14 cellular contexts compared by ENCODE assay signal in genomic region chr1:115251856-115252255, GRCh38.
DNase-seq lines count a peak whose midpoint lies in the region; ATAC-seq, FAIRE-seq and TF ChIP-seq lines count a peak whose summit lies in the region.
"Had no signal": no experiment of that assay in that cellular context is flagged by ENCODE, and none has a peak within 500 bp of the region (broad histone marks: within the 10 kb centered on the region; RNA-seq: fewer than 3 reads in every experiment).

No MANE protein-coding gene starts in this region.

- H3K4me1 Mint-ChIP-seq in CD8-positive, alpha-beta T cell (ENCODE audit: low read depth): no peaks in the 10 kb centered on the region
- H3K4me1 Mint-ChIP-seq: CD8-positive, alpha-beta memory T cell had no signal

- H3K36me3 ChIP-seq in mesodermal cell (ENCODE audit: control insufficient read depth, insufficient read depth, low read length): no peaks in the 10 kb centered on the region
- H3K36me3 ChIP-seq in CD8-positive, alpha-beta T cell (ENCODE audit: insufficient read depth, low read length): no peaks in the 10 kb centered on the region

- no peak for ATAC-seq in GM21529 (IDR thresholded peaks at IDR 0.05; ENCODE audit: unreplicated experiment)
- ATAC-seq in CD8-positive, alpha-beta T cell: no peak
- ATAC-seq: HCT116 had no signal

- no peak for FAIRE-seq in GM12892 (lab: Jason Lieb, UNC)
- FAIRE-seq: GM18507 had no signal

- peak overlapping the region; percentile 48 for H3K27ac ChIP-seq in mesodermal cell (ENCODE audit: low read depth, low read length, severe bottlenecking)
- H3K27ac ChIP-seq in CD8-positive, alpha-beta T cell (ENCODE audit: low read depth, low read length): no peak overlapping the region

- POLR2A ChIA-PET in CD8-positive, alpha-beta T cell (lab: Charles Lee): no interaction called here

- H3K4me3 ChIP-seq in AG10803 (ENCODE audit: low read length) (no peak overlapping the region), mesodermal cell (ENCODE audit: extremely low read depth, insufficient read depth, low read length, poor library complexity, severe bottlenecking) (no peak overlapping the region)
- no peak overlapping the region for H3K4me3 ChIP-seq in CD8-positive, alpha-beta T cell (ENCODE audit: low read depth, low read length)

- H3K36me3 Mint-ChIP-seq in CD8-positive, alpha-beta T cell: no peaks in the 10 kb centered on the region
- H3K36me3 Mint-ChIP-seq: CD8-positive, alpha-beta memory T cell had no signal

- no CpG with 5 or more reads among the region's 2 CpGs for WGBS in mesodermal cell (ENCODE audit: insufficient coverage in 2 of 2), 2 experiments

- H3K27me3 ChIP-seq in CD8-positive, alpha-beta T cell (ENCODE audit: insufficient read depth, low read length): no peaks in the 10 kb centered on the region

- DNase-seq in AG10803 (ENCODE audit: low read depth) (peak; percentile 96), NCI-H82 (lab: John Stamatoyannopoulos, UW) (peak; percentile 75), dermis microvascular lymphatic vessel endothelial cell (ENCODE audit: low read depth in 2 of 2) (peak; percentile 27 to 91), erythroblast (lab: John Stamatoyannopoulos, UW) (no peak), GM12892 (ENCODE audit: insufficient read length) (no peak)
- DNase-seq in CD8-positive, alpha-beta T cell: no peak
- DNase-seq: CD8-positive, alpha-beta memory T cell; central memory CD4-positive, alpha-beta T cell; NCI-H187 had no signal

- CTCF ChIA-PET in CD8-positive, alpha-beta T cell (lab: Charles Lee): no interaction called here

- peaks cover 3% of the 10 kb centered on the region for H3K4me1 ChIP-seq in mesodermal cell (ENCODE audit: control insufficient read depth, insufficient read depth, low read length, poor library complexity, severe bottlenecking)
- H3K4me1 ChIP-seq in CD8-positive, alpha-beta T cell (ENCODE audit: insufficient read depth, low read length): no peaks in the 10 kb centered on the region

- intact Hi-C loops in CD8-positive, alpha-beta T cell (cut with DNase I, micrococcal nuclease): no loop called here

- H3K27ac Mint-ChIP-seq in CD8-positive, alpha-beta T cell: no peak overlapping the region
- H3K27ac Mint-ChIP-seq: CD8-positive, alpha-beta memory T cell; stimulated activated naive CD8-positive, alpha-beta T cell treated with anti-CD3 and anti-CD28 coated beads, Interleukin-15, Interleukin-2, amounts not matched to agents 100 ng/mL and 50 ng/mL, for 24 hours had no signal

- peaks cover 16% of the 10 kb centered on the region for H3K27me3 Mint-ChIP-seq in CD8-positive, alpha-beta T cell (ENCODE audit: low read depth)

- H3K4me3 Mint-ChIP-seq in CD8-positive, alpha-beta T cell: no peak overlapping the region
- H3K4me3 Mint-ChIP-seq: CD8-positive, alpha-beta memory T cell; stimulated activated naive CD8-positive, alpha-beta T cell treated with anti-CD3 and anti-CD28 coated beads, Interleukin-15, Interleukin-2, amounts not matched to agents 100 ng/mL and 50 ng/mL, for 24 hours had no signal

- no peaks in the 10 kb centered on the region for H3K9me3 ChIP-seq in mesodermal cell (ENCODE audit: control insufficient read depth, low read length)
- peaks cover 4% of the 10 kb centered on the region for H3K9me3 ChIP-seq in CD8-positive, alpha-beta T cell (ENCODE audit: low read length)

- peaks cover 5% of the 10 kb centered on the region for H3K9me3 Mint-ChIP-seq in CD8-positive, alpha-beta T cell

- TF ChIP-seq CTCF in AG10803 (conservative IDR thresholded peaks at IDR 0.05; ENCODE audit: low read length): no peak
- TF ChIP-seq CTCF in CD8-positive, alpha-beta T cell (IDR thresholded peaks at IDR 0.05): no peak

- TF ChIP-seq POLR2A in erythroblast (IDR thresholded peaks at IDR 0.05; ENCODE audit: low read length): no peak
- no peak for TF ChIP-seq POLR2A in GM12892 (IDR thresholded peaks at IDR 0.05; ENCODE audit: low read depth, low read length)

Comparison
In these comparisons a context has a peak if more than half of its experiments do, and no peak if none do; other contexts are left out.
1. DNase-seq: peak in AG10803 (single experiment), NCI-H82 (single experiment) and dermis microvascular lymphatic vessel endothelial cell (2 of 2); none in CD8-positive, alpha-beta T cell (0 of 7), erythroblast (0 of 2) and GM12892 (single experiment).